29 cellular contexts compared by ENCODE assay signal in the genomic region with DNA sequence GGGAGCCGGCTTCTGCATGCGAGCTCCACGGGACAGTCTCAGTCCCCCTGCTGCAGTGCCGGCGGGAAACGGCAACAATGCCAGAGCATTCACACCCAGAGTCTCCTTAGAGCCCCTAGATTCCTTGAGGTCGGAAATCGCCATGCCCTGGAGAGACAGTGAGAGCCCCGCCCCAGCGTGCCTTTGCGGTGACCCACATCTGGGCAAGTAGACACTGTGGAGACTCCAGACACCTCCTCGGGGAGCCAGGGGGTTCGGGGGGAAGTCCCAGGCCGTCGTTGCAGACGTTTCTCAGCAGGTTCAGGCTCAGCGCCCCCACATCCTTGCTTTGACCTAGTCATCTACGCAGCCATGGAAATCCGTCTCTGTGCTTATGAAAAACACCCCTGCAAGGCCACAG.
"Had no signal": no experiment of that assay in that cellular context is flagged by ENCODE, and none has a peak within 500 bp of the region (broad histone marks: within the 10 kb centered on the region; RNA-seq: fewer than 3 reads in every experiment).

No MANE protein-coding gene starts in this region.

- H3K9me3 ChIP-seq: esophagus squamous epithelium, pancreas, right atrium auricular region, testis, uterus had no signal

- H3K36me3 Mint-ChIP-seq: activated naive CD4-positive, alpha-beta T cell treated with anti-CD3 and anti-CD28 coated beads, Interleukin-2, amount 10 ng/mL, durations not matched to agents 7 days and 5 days; activated naive CD8-positive, alpha-beta T cell treated with anti-CD3 and anti-CD28 coated beads, Interleukin-2, amount 10 ng/mL, durations not matched to agents 7 days and 5 days; mesothelial cell of epicardium; naive thymus-derived CD4-positive, alpha-beta T cell; type B pancreatic cell had no signal

- H3K36me3 ChIP-seq: esophagus squamous epithelium, pancreas, right atrium auricular region, uterus, WERI-Rb-1 had no signal

- DNase-seq: activated CD4-positive, alpha-beta T cell treated with anti-CD3 and anti-CD28 coated beads for 48 hours; activated CD4-positive, alpha-beta T cell treated with anti-CD3 and anti-CD28 coated beads, Interleukin-2, amount 50 U/mL, for 48 hours; activated CD8-positive, alpha-beta memory T cell treated with anti-CD3 and anti-CD28 coated beads, Interleukin-2, amount 50 U/mL, for 4 hours; activated gamma-delta T cell; activated naive CD4-positive, alpha-beta T cell treated with anti-CD3 and anti-CD28 coated beads, Interleukin-2, amount 10 ng/mL, durations not matched to agents 7 days and 5 days; activated naive CD8-positive, alpha-beta T cell treated with anti-CD3 and anti-CD28 coated beads, Interleukin-2, amount 10 ng/mL, durations not matched to agents 7 days and 5 days; activated T-cell treated with anti-CD3 and anti-CD28 coated beads, Interleukin-2, amount 50 U/mL, for 24 hours; dermis blood vessel endothelial cell; effector CD4-positive, alpha-beta T cell; esophagus squamous epithelium; foreskin melanocyte; islet precursor cell; left colon; mammary epithelial cell; naive thymus-derived CD4-positive, alpha-beta T cell; pancreas; stimulated activated CD4-positive, alpha-beta T cell treated with anti-CD3 and anti-CD28 coated beads, Interleukin-15, amount 100 ng/mL, for 24 hours; stimulated activated CD4-positive, alpha-beta T cell treated with anti-CD3 and anti-CD28 coated beads, Interleukin-2, amount 100 ng/mL, for 24 hours; stimulated activated naive CD4-positive, alpha-beta T cell; T-helper 17 cell; T1000; testis; uterus; WERI-Rb-1 had no signal

- H3K4me3 ChIP-seq: esophagus squamous epithelium, pancreas, right atrium auricular region, testis, uterus had no signal

- H3K4me1 Mint-ChIP-seq: mesothelial cell of epicardium had no signal

- H3K27me3 ChIP-seq: pancreas, right atrium auricular region, testis, uterus had no signal

- H3K9me3 Mint-ChIP-seq: activated naive CD4-positive, alpha-beta T cell treated with anti-CD3 and anti-CD28 coated beads, Interleukin-2, amount 10 ng/mL, durations not matched to agents 7 days and 5 days; activated T-cell treated with anti-CD3 and anti-CD28 coated beads, Interleukin-2, amount 50 U/mL, for 24 hours; mesothelial cell of epicardium; type B pancreatic cell had no signal

- H3K27ac ChIP-seq: epithelial cell of prostate, esophagus squamous epithelium, pancreas, right atrium auricular region, testis, uterus, WERI-Rb-1 had no signal

- H3K4me3 Mint-ChIP-seq: activated naive CD4-positive, alpha-beta T cell treated with anti-CD3 and anti-CD28 coated beads, Interleukin-2, amount 10 ng/mL, durations not matched to agents 7 days and 5 days; activated T-cell treated with anti-CD3 and anti-CD28 coated beads, Interleukin-2, amount 50 U/mL, for 24 hours; mesothelial cell of epicardium; T-helper 17 cell; type B pancreatic cell had no signal

- H3K27ac Mint-ChIP-seq: activated naive CD4-positive, alpha-beta T cell treated with anti-CD3 and anti-CD28 coated beads, Interleukin-2, amount 10 ng/mL, durations not matched to agents 7 days and 5 days; activated naive CD8-positive, alpha-beta T cell treated with anti-CD3 and anti-CD28 coated beads, Interleukin-2, amount 10 ng/mL, durations not matched to agents 7 days and 5 days; mesothelial cell of epicardium; naive thymus-derived CD4-positive, alpha-beta T cell; T-helper 17 cell; type B pancreatic cell had no signal

- ATAC-seq: activated CD4-positive, CD25-positive, alpha-beta regulatory T cell treated with anti-CD3 and anti-CD28 coated beads, Interleukin-2, amount 50 U/mL, for 24 hours; left colon; pancreas; T-helper 17 cell had no signal

- H3K4me1 ChIP-seq: pancreas, uterus had no signal
